ENCODE assay signal across 8 cellular contexts in the genomic region with DNA sequence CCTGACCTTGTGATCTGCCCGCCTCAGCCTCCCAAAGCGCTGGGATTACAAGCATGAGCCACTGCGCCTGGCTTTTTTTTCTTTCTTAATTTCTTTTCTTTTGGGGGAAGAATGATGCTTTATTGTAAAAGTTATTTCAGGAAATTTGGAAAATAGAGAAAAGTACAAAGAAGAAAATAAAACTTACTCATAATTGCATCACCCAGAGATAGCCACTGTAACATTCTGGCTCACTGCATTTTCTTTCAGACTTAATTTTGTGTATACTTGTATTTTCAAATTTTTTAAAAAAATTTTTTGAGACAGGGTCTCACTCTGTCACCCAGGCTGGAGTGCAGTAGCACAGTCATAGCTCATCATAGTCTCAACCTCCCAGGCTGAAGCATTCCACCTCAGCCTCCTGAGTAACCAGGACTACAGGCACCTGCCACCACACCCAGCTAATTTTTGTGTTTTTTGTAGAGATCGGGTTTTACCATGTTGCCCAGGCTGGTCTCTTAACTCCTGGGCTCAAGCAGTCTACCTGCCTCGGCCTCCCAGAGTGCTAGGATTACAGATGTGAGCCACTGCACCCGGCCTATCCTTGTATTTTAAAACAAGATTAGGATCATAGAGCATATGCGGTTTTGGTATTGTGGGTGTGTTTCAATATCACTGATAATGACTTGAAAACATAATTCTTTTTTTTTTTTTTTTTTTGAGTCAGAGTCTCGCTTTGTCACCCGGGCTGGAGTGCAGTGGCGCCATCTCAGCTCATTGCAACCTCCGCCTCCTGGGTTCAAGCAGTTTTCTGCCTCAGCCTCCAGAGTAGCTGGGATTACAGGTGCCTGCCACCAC. TPM values are rescaled to one million over a fixed set of nuclear protein-coding genes. Genes with fewer than 3 reads are reported as not detected.
DNase-seq lines count a peak whose midpoint lies in the region; ATAC-seq and TF ChIP-seq lines count a peak whose summit lies in the region.
"Not testable (repeated sequence)": the region's sequence is repeated elsewhere in the genome, so short reads cannot be mapped to it uniquely, and the experiment has no call there.

No MANE protein-coding gene starts in this region.

- not testable (repeated sequence) for H3K9me3 Mint-ChIP-seq in T-helper 2 cell treated with Interferon-gamma antibody and Interleukin-4, amounts not matched to agents 5 μg/mL and 100 μg/mL, for 36 hours; activated CD4-positive, alpha-beta memory T cell treated with anti-CD3 and anti-CD28 coated beads, Interleukin-2, amount 10 ng/mL, durations not matched to agents 7 days and 5 days; activated T-cell treated with anti-CD3 and anti-CD28 coated beads, Interleukin-2, amount 50 U/mL, for 72 hours; activated naive CD8-positive, alpha-beta T cell treated with anti-CD3 and anti-CD28 coated beads, Interleukin-2, amount 50 U/mL, for 24 hours; stimulated activated effector memory CD8-positive, alpha-beta T cell treated with anti-CD3 and anti-CD28 coated beads, Interleukin-12 subunit alpha, Interleukin-12 subunit beta, amount 100 ng/mL, for 72 hours

- H3F3A ChIP-seq in GM23248 (ENCODE audit: insufficient read depth): not testable (repeated sequence)

- H3K4me1 ChIP-seq in GM23248 (ENCODE audit: insufficient read depth); esophagus muscularis mucosa: not testable (repeated sequence)

- peaks cover 14% of the 10 kb centered on the region for H3K4me1 Mint-ChIP-seq in T-helper 2 cell treated with Interferon-gamma antibody and Interleukin-4, amounts not matched to agents 5 μg/mL and 100 μg/mL, for 36 hours (ENCODE audit: low read depth)
- peaks cover 18% of the 10 kb centered on the region for H3K4me1 Mint-ChIP-seq in activated CD4-positive, alpha-beta memory T cell treated with anti-CD3 and anti-CD28 coated beads, Interleukin-2, amount 10 ng/mL, durations not matched to agents 7 days and 5 days
- H3K4me1 Mint-ChIP-seq in activated T-cell treated with anti-CD3 and anti-CD28 coated beads, Interleukin-2, amount 50 U/mL, for 72 hours (ENCODE audit: low read depth): peaks cover 19% of the 10 kb centered on the region
- H3K4me1 Mint-ChIP-seq in activated naive CD8-positive, alpha-beta T cell treated with anti-CD3 and anti-CD28 coated beads, Interleukin-2, amount 50 U/mL, for 24 hours; stimulated activated effector memory CD8-positive, alpha-beta T cell treated with anti-CD3 and anti-CD28 coated beads, Interleukin-12 subunit alpha, Interleukin-12 subunit beta, amount 100 ng/mL, for 72 hours: not testable (repeated sequence)

- 92 to 94% methylated on average over 11 of the region's 11 CpGs for WGBS in GM23248 (ENCODE audit: low coverage in 1 of 2, low lambda C conversion rate in 2 of 2, missing lambda C conversion rate in 2 of 2), 2 experiments
- 80% methylated on average over 11 of the region's 11 CpGs for WGBS in esophagus muscularis mucosa

- CTCF ChIA-PET in activated CD4-positive, alpha-beta memory T cell treated with anti-CD3 and anti-CD28 coated beads, Interleukin-2, amount 10 ng/mL, durations not matched to agents 7 days and 5 days (lab: Charles Lee): interaction anchor here (0.7 to 2.2 kb wide), 5 partner anchors 11 to 312 kb away, joined by 3 to 7 read pairs (median 5); no protein-coding TSS in a partner anchor

- not testable (repeated sequence) for H3K27me3 ChIP-seq in GM23248 (replicated peaks; ENCODE audit: insufficient read depth); esophagus muscularis mucosa

- TF ChIP-seq CTCF in esophagus muscularis mucosa (IDR thresholded peaks at IDR 0.05): not testable (repeated sequence)

- H3K27ac ChIP-seq in GM23248; esophagus muscularis mucosa (replicated peaks in 1 of 4): not testable (repeated sequence)

- peak overlapping the region; percentile 15 for H3K27ac Mint-ChIP-seq in T-helper 2 cell treated with Interferon-gamma antibody and Interleukin-4, amounts not matched to agents 5 μg/mL and 100 μg/mL, for 36 hours
- H3K27ac Mint-ChIP-seq in activated CD4-positive, alpha-beta memory T cell treated with anti-CD3 and anti-CD28 coated beads, Interleukin-2, amount 10 ng/mL, durations not matched to agents 7 days and 5 days; activated naive CD8-positive, alpha-beta T cell treated with anti-CD3 and anti-CD28 coated beads, Interleukin-2, amount 50 U/mL, for 24 hours: not testable (repeated sequence)
- H3K27ac Mint-ChIP-seq in activated T-cell treated with anti-CD3 and anti-CD28 coated beads, Interleukin-2, amount 50 U/mL, for 72 hours: peak overlapping the region; percentile 20
- H3K27ac Mint-ChIP-seq in stimulated activated effector memory CD8-positive, alpha-beta T cell treated with anti-CD3 and anti-CD28 coated beads, Interleukin-12 subunit alpha, Interleukin-12 subunit beta, amount 100 ng/mL, for 72 hours: peak overlapping the region; percentile 23

- in situ Hi-C loops in GM23248 (cut with MboI): not testable (repeated sequence)

- H3K4me3 ChIP-seq in GM23248, esophagus muscularis mucosa: not testable (repeated sequence)

- peak; percentile 81 to 88 for ATAC-seq in activated T-cell treated with anti-CD3 and anti-CD28 coated beads, Interleukin-2, amount 50 U/mL, for 72 hours (replicated peaks in 1 of 2)
- ATAC-seq in activated naive CD8-positive, alpha-beta T cell treated with anti-CD3 and anti-CD28 coated beads, Interleukin-2, amount 50 U/mL, for 24 hours: peak; percentile 54
- peak; percentile 85 for ATAC-seq in stimulated activated effector memory CD8-positive, alpha-beta T cell treated with anti-CD3 and anti-CD28 coated beads, Interleukin-12 subunit alpha, Interleukin-12 subunit beta, amount 100 ng/mL, for 72 hours

- not testable (repeated sequence) for H4K20me1 ChIP-seq in GM23248 (ENCODE audit: insufficient read depth)

- POLR2A ChIA-PET in activated CD4-positive, alpha-beta memory T cell treated with anti-CD3 and anti-CD28 coated beads, Interleukin-2, amount 10 ng/mL, durations not matched to agents 7 days and 5 days (lab: Charles Lee): interaction anchor here (0.7 to 1.9 kb wide), 5 partner anchors 19 to 1682 kb away, joined by 3 to 8 read pairs (median 5); partner anchors contain the start of genes FAM216A, GPN3, RAD9B and VPS29

- H3K4me3 Mint-ChIP-seq in T-helper 2 cell treated with Interferon-gamma antibody and Interleukin-4, amounts not matched to agents 5 μg/mL and 100 μg/mL, for 36 hours: peak overlapping the region; percentile 15
- H3K4me3 Mint-ChIP-seq in activated CD4-positive, alpha-beta memory T cell treated with anti-CD3 and anti-CD28 coated beads, Interleukin-2, amount 10 ng/mL, durations not matched to agents 7 days and 5 days; activated naive CD8-positive, alpha-beta T cell treated with anti-CD3 and anti-CD28 coated beads, Interleukin-2, amount 50 U/mL, for 24 hours; stimulated activated effector memory CD8-positive, alpha-beta T cell treated with anti-CD3 and anti-CD28 coated beads, Interleukin-12 subunit alpha, Interleukin-12 subunit beta, amount 100 ng/mL, for 72 hours: not testable (repeated sequence)
- H3K4me3 Mint-ChIP-seq in activated T-cell treated with anti-CD3 and anti-CD28 coated beads, Interleukin-2, amount 50 U/mL, for 72 hours: peak overlapping the region; percentile 24 to 33

- H3K36me3 Mint-ChIP-seq in T-helper 2 cell treated with Interferon-gamma antibody and Interleukin-4, amounts not matched to agents 5 μg/mL and 100 μg/mL, for 36 hours (ENCODE audit: low read depth); activated CD4-positive, alpha-beta memory T cell treated with anti-CD3 and anti-CD28 coated beads, Interleukin-2, amount 10 ng/mL, durations not matched to agents 7 days and 5 days (ENCODE audit: low read depth); activated T-cell treated with anti-CD3 and anti-CD28 coated beads, Interleukin-2, amount 50 U/mL, for 72 hours (ENCODE audit: insufficient read depth in 2 of 2); activated naive CD8-positive, alpha-beta T cell treated with anti-CD3 and anti-CD28 coated beads, Interleukin-2, amount 50 U/mL, for 24 hours (ENCODE audit: low read depth); stimulated activated effector memory CD8-positive, alpha-beta T cell treated with anti-CD3 and anti-CD28 coated beads, Interleukin-12 subunit alpha, Interleukin-12 subunit beta, amount 100 ng/mL, for 72 hours: not testable (repeated sequence)

- not testable (repeated sequence) for H3K9me3 ChIP-seq in GM23248 (ENCODE audit: low read depth); esophagus muscularis mucosa

- not testable (repeated sequence) for H3K79me2 ChIP-seq in GM23248 (ENCODE audit: insufficient read depth)

- H3K27me3 Mint-ChIP-seq in T-helper 2 cell treated with Interferon-gamma antibody and Interleukin-4, amounts not matched to agents 5 μg/mL and 100 μg/mL, for 36 hours (ENCODE audit: low read depth); activated CD4-positive, alpha-beta memory T cell treated with anti-CD3 and anti-CD28 coated beads, Interleukin-2, amount 10 ng/mL, durations not matched to agents 7 days and 5 days; activated T-cell treated with anti-CD3 and anti-CD28 coated beads, Interleukin-2, amount 50 U/mL, for 72 hours (ENCODE audit: low read depth); activated naive CD8-positive, alpha-beta T cell treated with anti-CD3 and anti-CD28 coated beads, Interleukin-2, amount 50 U/mL, for 24 hours: not testable (repeated sequence)

- not testable (repeated sequence) for H3K36me3 ChIP-seq in GM23248 (ENCODE audit: low read depth); esophagus muscularis mucosa

- peak; percentile 11 for DNase-seq in GM23248
- peak; percentile 48 for DNase-seq in T-helper 2 cell treated with Interferon-gamma antibody and Interleukin-4, amounts not matched to agents 5 μg/mL and 100 μg/mL, for 36 hours (ENCODE audit: low spot score)
- peak; percentile 44 for DNase-seq in activated CD4-positive, alpha-beta memory T cell treated with anti-CD3 and anti-CD28 coated beads, Interleukin-2, amount 10 ng/mL, durations not matched to agents 7 days and 5 days
- peak; percentile 30 to 37 for DNase-seq in activated T-cell treated with anti-CD3 and anti-CD28 coated beads, Interleukin-2, amount 50 U/mL, for 72 hours
- not testable (repeated sequence) for DNase-seq in activated naive CD8-positive, alpha-beta T cell treated with anti-CD3 and anti-CD28 coated beads, Interleukin-2, amount 50 U/mL, for 24 hours
- DNase-seq in esophagus muscularis mucosa (ENCODE audit: extremely low spot score): peak; percentile 5
- peak; percentile 58 for DNase-seq in stimulated activated CD4-positive, alpha-beta T cell treated with anti-CD3 and anti-CD28 coated beads, Interleukin-1b, Interleukin-23, amount 100 ng/mL, for 48 hours
- peak in 1 of 2 donors; percentile 58 for DNase-seq in stimulated activated effector memory CD8-positive, alpha-beta T cell treated with anti-CD3 and anti-CD28 coated beads, Interleukin-12 subunit alpha, Interleukin-12 subunit beta, amount 100 ng/mL, for 72 hours (ENCODE audit: low spot score in 2 of 2)

- intact Hi-C loops in esophagus muscularis mucosa (cut with DNase I): not testable (repeated sequence)

- H2AFZ ChIP-seq in GM23248: not testable (repeated sequence)

- TF ChIP-seq EP300 in esophagus muscularis mucosa (IDR thresholded peaks at IDR 0.05): not testable (repeated sequence)

- not testable (repeated sequence) for H3K9ac ChIP-seq in GM23248

- not testable (repeated sequence) for TF ChIP-seq POLR2A in esophagus muscularis mucosa (IDR thresholded peaks at IDR 0.05; ENCODE audit: low read depth)

- not testable (repeated sequence) for H3K4me2 ChIP-seq in GM23248 (ENCODE audit: unreplicated experiment)

- H3K9me2 ChIP-seq in GM23248 (ENCODE audit: insufficient read depth): not testable (repeated sequence)

RNA-seq across cellular contexts. Expression of gene RAD9B, which starts 19.0 kb away (rescaled TPM):
- 0.13 and 0.97 TPM in 2 replicates for total RNA-seq in GM23248 (2014; rRNA removed; shearing (Covaris generic))
- 0.19 and 0.22 TPM in 2 replicates for polyA plus RNA-seq in GM23248 (2016; fragmentation: Nextera tagmentation; extraction: Ambion mirVana)
- 1 to 10 TPM; 1.1 to 2.0 TPM for total RNA-seq in activated CD4-positive, alpha-beta memory T cell treated with anti-CD3 and anti-CD28 coated beads, Interleukin-2, amount 10 ng/mL, durations not matched to agents 7 days and 5 days
- total RNA-seq in activated T-cell treated with anti-CD3 and anti-CD28 coated beads, Interleukin-2, amount 50 U/mL, for 72 hours: 1 to 10 TPM; 2.3 to 4.4 TPM
- total RNA-seq in esophagus muscularis mucosa: 1 to 10 TPM in 3 of 4 donors, under 1 TPM in 1; 0.98 to 5.0 (median 2.0) TPM

RNA-seq across cellular contexts. Expression of gene VPS29, which starts 19.2 kb away (rescaled TPM):
- total RNA-seq in GM23248 (2014; rRNA removed; shearing (Covaris generic)): 61.2 and 72.3 TPM in 2 replicates
- 202 and 206 TPM in 2 replicates for polyA plus RNA-seq in GM23248 (2016; fragmentation: Nextera tagmentation; extraction: Ambion mirVana)
- total RNA-seq in activated CD4-positive, alpha-beta memory T cell treated with anti-CD3 and anti-CD28 coated beads, Interleukin-2, amount 10 ng/mL, durations not matched to agents 7 days and 5 days: 100 to 1,000 TPM; 129 to 137 TPM
- 100 to 1,000 TPM in 1 of 2 donors, 10 to 100 TPM in 1; 98.2 to 104 TPM for total RNA-seq in activated T-cell treated with anti-CD3 and anti-CD28 coated beads, Interleukin-2, amount 50 U/mL, for 72 hours
- total RNA-seq in esophagus muscularis mucosa: 100 to 1,000 TPM; 126 to 166 (median 156) TPM

RNA-seq across cellular contexts. Expression of gene FAM216A, which starts 52.4 kb away (rescaled TPM):
- total RNA-seq in GM23248 (2014; rRNA removed; shearing (Covaris generic)): 11.5 and 18.1 TPM in 2 replicates
- polyA plus RNA-seq in GM23248 (2016; fragmentation: Nextera tagmentation; extraction: Ambion mirVana): 25.2 and 25.8 TPM in 2 replicates
- total RNA-seq in activated CD4-positive, alpha-beta memory T cell treated with anti-CD3 and anti-CD28 coated beads, Interleukin-2, amount 10 ng/mL, durations not matched to agents 7 days and 5 days: 10 to 100 TPM; 14.7 to 16.7 TPM
- 10 to 100 TPM; 17.5 to 23.4 TPM for total RNA-seq in activated T-cell treated with anti-CD3 and anti-CD28 coated beads, Interleukin-2, amount 50 U/mL, for 72 hours
- total RNA-seq in esophagus muscularis mucosa: 10 to 100 TPM in 1 of 4 donors, 1 to 10 TPM in 3; 6.2 to 10.4 (median 8.0) TPM

RNA-seq across cellular contexts. Expression of gene GPN3, which starts 53.0 kb away (rescaled TPM):
- total RNA-seq in GM23248 (2014; rRNA removed; shearing (Covaris generic)): 18.4 and 33.4 TPM in 2 replicates
- 43.5 and 47.4 TPM in 2 replicates for polyA plus RNA-seq in GM23248 (2016; fragmentation: Nextera tagmentation; extraction: Ambion mirVana)
- 10 to 100 TPM; 18.9 to 21.6 TPM for total RNA-seq in activated CD4-positive, alpha-beta memory T cell treated with anti-CD3 and anti-CD28 coated beads, Interleukin-2, amount 10 ng/mL, durations not matched to agents 7 days and 5 days
- total RNA-seq in activated T-cell treated with anti-CD3 and anti-CD28 coated beads, Interleukin-2, amount 50 U/mL, for 72 hours: 10 to 100 TPM; 42.3 to 43.4 TPM
- 10 to 100 TPM; 18.5 to 39.0 (median 25.9) TPM for total RNA-seq in esophagus muscularis mucosa
